1 cellular context compared by ENCODE assay signal in the genomic region with DNA sequence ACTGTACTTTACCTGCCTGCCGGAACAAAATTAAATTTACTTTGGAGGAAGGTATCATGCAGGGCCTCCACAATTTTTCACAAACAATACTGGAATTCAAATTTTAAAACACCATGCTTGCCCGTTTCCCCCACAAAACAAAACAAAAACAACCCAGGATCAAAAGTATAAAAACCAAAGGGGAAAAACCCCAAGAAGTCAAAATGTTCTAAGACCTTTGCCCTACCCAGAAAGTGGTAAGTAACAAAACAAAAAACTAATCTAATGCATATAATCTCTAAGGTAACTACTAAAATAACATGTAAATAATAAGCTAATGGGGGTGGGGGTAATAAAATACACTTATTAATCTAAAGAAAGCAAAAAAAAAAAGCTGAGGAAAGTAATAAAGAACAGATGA.
TF ChIP-seq lines count a peak whose summit lies in the region.

No MANE protein-coding gene starts in this region.

TF ChIP-seq in GM23338, 12 proteins besides CTCF, POLR2A, EP300 and RAD21:
- TF ChIP-seq POLR2AphosphoS5 (IDR thresholded peaks at IDR 0.05; ENCODE audit: low read depth) (no peak), NANOG (IDR thresholded peaks at IDR 0.05; ENCODE audit: borderline replicate concordance) (no peak), CREB1 (CRISPR knock-in tag; IDR thresholded peaks at IDR 0.05; ENCODE audit: low read depth) (no peak), ZNF114 (CRISPR knock-in tag; IDR thresholded peaks at IDR 0.05) (no peak), STAT1 (IDR thresholded peaks at IDR 0.05; ENCODE audit: unreplicated experiment) (no peak), JUNB (IDR thresholded peaks at IDR 0.05; ENCODE audit: unreplicated experiment) (no peak), EZH2phosphoT487 (IDR thresholded peaks at IDR 0.05; ENCODE audit: unreplicated experiment) (no peak), ZNF331 (CRISPR knock-in tag; IDR thresholded peaks at IDR 0.05; ENCODE audit: low read depth) (no peak), EZH2 (IDR thresholded peaks at IDR 0.05; ENCODE audit: low read depth, unreplicated experiment) (no peak)
- TF ChIP-seq, protein P1, sequence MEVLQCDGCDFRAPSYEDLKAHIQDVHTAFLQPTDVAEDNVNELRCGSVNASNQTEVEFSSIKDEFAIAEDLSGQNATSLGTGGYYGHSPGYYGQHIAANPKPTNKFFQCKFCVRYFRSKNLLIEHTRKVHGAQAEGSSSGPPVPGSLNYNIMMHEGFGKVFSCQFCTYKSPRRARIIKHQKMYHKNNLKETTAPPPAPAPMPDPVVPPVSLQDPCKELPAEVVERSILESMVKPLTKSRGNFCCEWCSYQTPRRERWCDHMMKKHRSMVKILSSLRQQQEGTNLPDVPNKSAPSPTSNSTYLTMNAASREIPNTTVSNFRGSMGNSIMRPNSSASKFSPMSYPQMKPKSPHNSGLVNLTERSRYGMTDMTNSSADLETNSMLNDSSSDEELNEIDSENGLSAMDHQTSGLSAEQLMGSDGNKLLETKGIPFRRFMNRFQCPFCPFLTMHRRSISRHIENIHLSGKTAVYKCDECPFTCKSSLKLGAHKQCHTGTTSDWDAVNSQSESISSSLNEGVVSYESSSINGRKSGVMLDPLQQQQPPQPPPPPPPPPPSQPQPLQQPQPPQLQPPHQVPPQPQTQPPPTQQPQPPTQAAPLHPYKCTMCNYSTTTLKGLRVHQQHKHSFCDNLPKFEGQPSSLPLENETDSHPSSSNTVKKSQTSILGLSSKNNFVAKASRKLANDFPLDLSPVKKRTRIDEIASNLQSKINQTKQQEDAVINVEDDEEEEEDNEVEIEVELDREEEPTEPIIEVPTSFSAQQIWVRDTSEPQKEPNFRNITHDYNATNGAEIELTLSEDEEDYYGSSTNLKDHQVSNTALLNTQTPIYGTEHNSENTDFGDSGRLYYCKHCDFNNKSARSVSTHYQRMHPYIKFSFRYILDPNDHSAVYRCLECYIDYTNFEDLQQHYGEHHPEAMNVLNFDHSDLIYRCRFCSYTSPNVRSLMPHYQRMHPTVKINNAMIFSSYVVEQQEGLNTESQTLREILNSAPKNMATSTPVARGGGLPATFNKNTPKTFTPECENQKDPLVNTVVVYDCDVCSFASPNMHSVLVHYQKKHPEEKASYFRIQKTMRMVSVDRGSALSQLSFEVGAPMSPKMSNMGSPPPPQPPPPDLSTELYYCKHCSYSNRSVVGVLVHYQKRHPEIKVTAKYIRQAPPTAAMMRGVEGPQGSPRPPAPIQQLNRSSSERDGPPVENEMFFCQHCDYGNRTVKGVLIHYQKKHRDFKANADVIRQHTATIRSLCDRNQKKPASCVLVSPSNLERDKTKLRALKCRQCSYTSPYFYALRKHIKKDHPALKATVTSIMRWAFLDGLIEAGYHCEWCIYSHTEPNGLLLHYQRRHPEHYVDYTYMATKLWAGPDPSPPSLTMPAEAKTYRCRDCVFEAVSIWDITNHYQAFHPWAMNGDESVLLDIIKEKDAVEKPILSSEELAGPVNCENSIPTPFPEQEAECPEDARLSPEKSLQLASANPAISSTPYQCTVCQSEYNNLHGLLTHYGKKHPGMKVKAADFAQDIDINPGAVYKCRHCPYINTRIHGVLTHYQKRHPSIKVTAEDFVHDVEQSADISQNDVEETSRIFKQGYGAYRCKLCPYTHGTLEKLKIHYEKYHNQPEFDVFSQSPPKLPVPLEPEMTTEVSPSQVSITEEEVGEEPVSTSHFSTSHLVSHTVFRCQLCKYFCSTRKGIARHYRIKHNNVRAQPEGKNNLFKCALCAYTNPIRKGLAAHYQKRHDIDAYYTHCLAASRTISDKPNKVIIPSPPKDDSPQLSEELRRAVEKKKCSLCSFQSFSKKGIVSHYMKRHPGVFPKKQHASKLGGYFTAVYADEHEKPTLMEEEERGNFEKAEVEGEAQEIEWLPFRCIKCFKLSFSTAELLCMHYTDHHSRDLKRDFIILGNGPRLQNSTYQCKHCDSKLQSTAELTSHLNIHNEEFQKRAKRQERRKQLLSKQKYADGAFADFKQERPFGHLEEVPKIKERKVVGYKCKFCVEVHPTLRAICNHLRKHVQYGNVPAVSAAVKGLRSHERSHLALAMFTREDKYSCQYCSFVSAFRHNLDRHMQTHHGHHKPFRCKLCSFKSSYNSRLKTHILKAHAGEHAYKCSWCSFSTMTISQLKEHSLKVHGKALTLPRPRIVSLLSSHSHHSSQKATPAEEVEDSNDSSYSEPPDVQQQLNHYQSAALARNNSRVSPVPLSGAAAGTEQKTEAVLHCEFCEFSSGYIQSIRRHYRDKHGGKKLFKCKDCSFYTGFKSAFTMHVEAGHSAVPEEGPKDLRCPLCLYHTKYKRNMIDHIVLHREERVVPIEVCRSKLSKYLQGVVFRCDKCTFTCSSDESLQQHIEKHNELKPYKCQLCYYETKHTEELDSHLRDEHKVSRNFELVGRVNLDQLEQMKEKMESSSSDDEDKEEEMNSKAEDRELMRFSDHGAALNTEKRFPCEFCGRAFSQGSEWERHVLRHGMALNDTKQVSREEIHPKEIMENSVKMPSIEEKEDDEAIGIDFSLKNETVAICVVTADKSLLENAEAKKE (CRISPR knock-in tag; IDR thresholded peaks at IDR 0.05): no peak
- TF ChIP-seq, protein P2, sequence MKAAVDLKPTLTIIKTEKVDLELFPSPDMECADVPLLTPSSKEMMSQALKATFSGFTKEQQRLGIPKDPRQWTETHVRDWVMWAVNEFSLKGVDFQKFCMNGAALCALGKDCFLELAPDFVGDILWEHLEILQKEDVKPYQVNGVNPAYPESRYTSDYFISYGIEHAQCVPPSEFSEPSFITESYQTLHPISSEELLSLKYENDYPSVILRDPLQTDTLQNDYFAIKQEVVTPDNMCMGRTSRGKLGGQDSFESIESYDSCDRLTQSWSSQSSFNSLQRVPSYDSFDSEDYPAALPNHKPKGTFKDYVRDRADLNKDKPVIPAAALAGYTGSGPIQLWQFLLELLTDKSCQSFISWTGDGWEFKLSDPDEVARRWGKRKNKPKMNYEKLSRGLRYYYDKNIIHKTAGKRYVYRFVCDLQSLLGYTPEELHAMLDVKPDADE (IDR thresholded peaks at IDR 0.05): no peak
- TF ChIP-seq, protein P3, sequence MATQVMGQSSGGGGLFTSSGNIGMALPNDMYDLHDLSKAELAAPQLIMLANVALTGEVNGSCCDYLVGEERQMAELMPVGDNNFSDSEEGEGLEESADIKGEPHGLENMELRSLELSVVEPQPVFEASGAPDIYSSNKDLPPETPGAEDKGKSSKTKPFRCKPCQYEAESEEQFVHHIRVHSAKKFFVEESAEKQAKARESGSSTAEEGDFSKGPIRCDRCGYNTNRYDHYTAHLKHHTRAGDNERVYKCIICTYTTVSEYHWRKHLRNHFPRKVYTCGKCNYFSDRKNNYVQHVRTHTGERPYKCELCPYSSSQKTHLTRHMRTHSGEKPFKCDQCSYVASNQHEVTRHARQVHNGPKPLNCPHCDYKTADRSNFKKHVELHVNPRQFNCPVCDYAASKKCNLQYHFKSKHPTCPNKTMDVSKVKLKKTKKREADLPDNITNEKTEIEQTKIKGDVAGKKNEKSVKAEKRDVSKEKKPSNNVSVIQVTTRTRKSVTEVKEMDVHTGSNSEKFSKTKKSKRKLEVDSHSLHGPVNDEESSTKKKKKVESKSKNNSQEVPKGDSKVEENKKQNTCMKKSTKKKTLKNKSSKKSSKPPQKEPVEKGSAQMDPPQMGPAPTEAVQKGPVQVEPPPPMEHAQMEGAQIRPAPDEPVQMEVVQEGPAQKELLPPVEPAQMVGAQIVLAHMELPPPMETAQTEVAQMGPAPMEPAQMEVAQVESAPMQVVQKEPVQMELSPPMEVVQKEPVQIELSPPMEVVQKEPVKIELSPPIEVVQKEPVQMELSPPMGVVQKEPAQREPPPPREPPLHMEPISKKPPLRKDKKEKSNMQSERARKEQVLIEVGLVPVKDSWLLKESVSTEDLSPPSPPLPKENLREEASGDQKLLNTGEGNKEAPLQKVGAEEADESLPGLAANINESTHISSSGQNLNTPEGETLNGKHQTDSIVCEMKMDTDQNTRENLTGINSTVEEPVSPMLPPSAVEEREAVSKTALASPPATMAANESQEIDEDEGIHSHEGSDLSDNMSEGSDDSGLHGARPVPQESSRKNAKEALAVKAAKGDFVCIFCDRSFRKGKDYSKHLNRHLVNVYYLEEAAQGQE (IDR thresholded peaks at IDR 0.05; ENCODE audit: unreplicated experiment): no peak
